In the genomic region with DNA sequence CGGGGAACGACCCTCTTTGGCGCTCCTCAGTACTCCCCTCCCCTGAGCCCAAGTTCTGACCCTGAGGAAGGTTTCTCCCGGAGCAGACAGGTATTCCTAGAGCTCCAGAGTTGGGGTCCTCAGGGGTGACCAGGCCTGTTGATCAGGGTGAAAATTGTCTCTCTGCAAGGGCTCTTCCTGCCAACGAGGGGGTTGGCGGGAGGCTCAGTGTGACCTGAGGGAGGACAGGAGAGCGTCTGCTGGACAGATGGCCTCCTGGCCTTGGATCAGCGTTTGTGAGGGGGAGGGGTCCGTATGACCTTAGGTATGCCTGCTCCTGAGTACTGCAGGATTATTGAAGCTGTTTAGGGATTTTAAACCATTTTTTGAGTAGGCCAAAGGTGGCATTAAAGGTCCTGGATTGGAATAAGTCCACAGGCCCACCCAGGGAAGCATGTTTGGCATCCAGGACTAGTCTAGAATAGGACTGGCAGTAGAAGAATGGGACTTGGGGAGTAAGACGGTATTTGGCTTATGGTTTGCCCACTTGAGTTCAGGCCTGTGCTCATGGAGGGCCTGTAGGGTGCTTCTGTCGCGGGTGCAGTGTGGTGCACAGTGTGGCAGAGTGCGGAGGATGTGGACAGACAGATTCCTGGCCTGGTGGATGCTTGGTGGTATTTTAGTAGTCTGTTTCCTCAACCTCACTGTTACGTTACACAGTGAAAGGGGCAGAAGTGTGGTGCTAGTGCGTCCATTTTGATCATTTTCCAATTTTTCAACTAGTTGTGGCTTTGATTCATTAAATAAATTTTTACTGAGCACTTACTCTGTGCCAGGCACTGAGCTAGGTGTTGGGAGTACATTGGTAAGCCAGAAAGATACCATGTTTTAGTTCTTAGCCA, we compare ENCODE assay signal across 8 cellular contexts. TPM values are rescaled to one million over a fixed set of nuclear protein-coding genes. Genes with fewer than 3 reads are reported as not detected.
DNase-seq lines count a peak whose midpoint lies in the region; ATAC-seq and TF ChIP-seq lines count a peak whose summit lies in the region.

No MANE protein-coding gene starts in this region.

- H2AFZ ChIP-seq in HCT116 (ENCODE audit: low read depth, low read length, poor library complexity, severe bottlenecking): no peak overlapping the region

- no peaks in the 10 kb centered on the region for H3K27me3 Mint-ChIP-seq in CD4-positive, CD25-positive, alpha-beta regulatory T cell
- H3K27me3 Mint-ChIP-seq in natural killer cell treated with Interleukin-12 subunit alpha and Interleukin-12 subunit beta and Interleukin-15 and Interleukin-18, amount 100 ng/mL, for 72 hours: no peaks in the 10 kb centered on the region

- intact Hi-C loops in HCT116 (cut with micrococcal nuclease): no loop called here
- intact Hi-C loops in esophagus squamous epithelium (cut with DNase I): no loop called here

- peak; percentile 36 to 44 for ATAC-seq in CD4-positive, CD25-positive, alpha-beta regulatory T cell (ENCODE audit: low read depth in 2 of 2)
- ATAC-seq in HCT116: 0 out of 2 replicates have a peak, but pooled peaks have one; percentile 6
- peak in 1 of 2 donors; percentile 59 for ATAC-seq in natural killer cell treated with Interleukin-12 subunit alpha and Interleukin-12 subunit beta and Interleukin-15 and Interleukin-18, amount 100 ng/mL, for 72 hours

- peak overlapping the region; percentile 92 to 97 (median 95) for H3K4me3 Mint-ChIP-seq in CD4-positive, CD25-positive, alpha-beta regulatory T cell
- H3K4me3 Mint-ChIP-seq in natural killer cell treated with Interleukin-12 subunit alpha and Interleukin-12 subunit beta and Interleukin-15 and Interleukin-18, amount 100 ng/mL, for 72 hours: peak overlapping the region; percentile 96

- no peaks in the 10 kb centered on the region for H3K9me3 ChIP-seq in CD4-positive, CD25-positive, alpha-beta regulatory T cell (ENCODE audit: control insufficient read depth in 2 of 2, low read length in 2 of 2)
- H3K9me3 ChIP-seq in HCT116 (ENCODE audit: control insufficient read depth in 1 of 2, insufficient read depth in 1 of 2, low read depth in 1 of 2, low read length in 2 of 2): no peaks in the 10 kb centered on the region
- no peaks in the 10 kb centered on the region for H3K9me3 ChIP-seq in esophagus squamous epithelium

- H3K9me3 Mint-ChIP-seq in CD4-positive, CD25-positive, alpha-beta regulatory T cell: no peaks in the 10 kb centered on the region
- no peaks in the 10 kb centered on the region for H3K9me3 Mint-ChIP-seq in natural killer cell treated with Interleukin-12 subunit alpha and Interleukin-12 subunit beta and Interleukin-15 and Interleukin-18, amount 100 ng/mL, for 72 hours

- WGBS in esophagus squamous epithelium, 2 donors: 10 to 13% methylated on average over 9 to 10 of the region's 15 CpGs

- no peak for TF ChIP-seq RAD21 in HCT116 (IDR thresholded peaks at IDR 0.05; ENCODE audit: low read depth)

- peak overlapping the region; percentile 87 for H3K9ac ChIP-seq in HCT116 (ENCODE audit: low read length)

- peak; percentile 11 to 82 (median 42) for DNase-seq in CD4-positive, CD25-positive, alpha-beta regulatory T cell
- DNase-seq in HCT116 (ENCODE audit: low read depth, low spot score) (no peak), NOMO-1 treated with DMSO at 0.1 percent for 48 hours (lab: John Stamatoyannopoulos, UW; ENCODE audit: unreplicated experiment) (peak; percentile 60), activated T-cell treated with anti-CD3 and anti-CD28 coated beads for 48 hours (ENCODE audit: low read depth) (peak; percentile 33), esophagus squamous epithelium (lab: John Stamatoyannopoulos, UW) (no peak), epidermal melanocyte (ENCODE audit: insufficient read length, low spot score) (no peak), GM10248 (ENCODE audit: extremely low spot score) (no peak)
- peak; percentile 73 for DNase-seq in natural killer cell treated with Interleukin-12 subunit alpha and Interleukin-12 subunit beta and Interleukin-15 and Interleukin-18, amount 100 ng/mL, for 72 hours (ENCODE audit: low spot score)

- peak overlapping the region; percentile 87 for H3K4me2 ChIP-seq in HCT116 (ENCODE audit: low read length)

- no peaks in the 10 kb centered on the region for H3K27me3 ChIP-seq in CD4-positive, CD25-positive, alpha-beta regulatory T cell (ENCODE audit: control insufficient read depth, insufficient read depth, low read length)
- H3K27me3 ChIP-seq in HCT116 (ENCODE audit: insufficient read depth, low read length): no peaks in the 10 kb centered on the region
- H3K27me3 ChIP-seq in esophagus squamous epithelium: no peaks in the 10 kb centered on the region

- POLR2A ChIA-PET in HCT116 (lab: Charles Lee): no interaction called here
- POLR2A ChIA-PET in GM10248 (lab: Yijun Ruan, JAX): no interaction called here

- H3K79me2 ChIP-seq in HCT116 (ENCODE audit: insufficient read depth, low read length): peaks cover 56% of the 10 kb centered on the region

- H3K27ac ChIP-seq in CD4-positive, CD25-positive, alpha-beta regulatory T cell (ENCODE audit: insufficient read depth, low read length, poor library complexity, severe bottlenecking): peak overlapping the region; percentile 65
- H3K27ac ChIP-seq in HCT116 (ENCODE audit: low read depth, low read length): peak overlapping the region; percentile 91
- H3K27ac ChIP-seq in esophagus squamous epithelium: peak overlapping the region; percentile 98 to 100 (median 100)

- BruUV-seq in HCT116 (replicated peaks; lab: Mats Ljungman, UMichigan): TSS peak; percentile 51

- CTCF ChIA-PET in HCT116 (lab: Charles Lee): no interaction called here
- CTCF ChIA-PET in GM10248 (lab: Yijun Ruan, JAX): interaction anchor here (0.7 to 1.9 kb wide), 3 partner anchors 18 to 161 kb away, joined by 3 to 5 read pairs (median 5); no protein-coding TSS in a partner anchor

- H3K36me3 Mint-ChIP-seq in CD4-positive, CD25-positive, alpha-beta regulatory T cell: peaks cover 8% of the 10 kb centered on the region
- peaks cover 6% of the 10 kb centered on the region for H3K36me3 Mint-ChIP-seq in natural killer cell treated with Interleukin-12 subunit alpha and Interleukin-12 subunit beta and Interleukin-15 and Interleukin-18, amount 100 ng/mL, for 72 hours

- peaks cover 36 to 77% (median 61%) of the 10 kb centered on the region in 4 donors for H3K4me1 Mint-ChIP-seq in CD4-positive, CD25-positive, alpha-beta regulatory T cell
- peaks cover 46 to 55% of the 10 kb centered on the region in 2 donors for H3K4me1 Mint-ChIP-seq in natural killer cell treated with Interleukin-12 subunit alpha and Interleukin-12 subunit beta and Interleukin-15 and Interleukin-18, amount 100 ng/mL, for 72 hours (ENCODE audit: low read depth in 2 of 2)

- peaks cover 55% of the 10 kb centered on the region for H3K4me1 ChIP-seq in CD4-positive, CD25-positive, alpha-beta regulatory T cell (ENCODE audit: control insufficient read depth, insufficient read depth, low read length, poor library complexity, severe bottlenecking)
- H3K4me1 ChIP-seq in HCT116 (ENCODE audit: control insufficient read depth in 1 of 2, insufficient read depth in 2 of 2, low read length in 2 of 2) (peaks cover 4 to 29% of the 10 kb centered on the region in 2 experiments; a peak in 3 of 4 replicates), esophagus squamous epithelium (peaks cover 23 to 77% (median 27%) of the 10 kb centered on the region in 3 donors)

- H3K36me3 ChIP-seq in CD4-positive, CD25-positive, alpha-beta regulatory T cell (ENCODE audit: control insufficient read depth, insufficient read depth, low read length): peaks cover 4% of the 10 kb centered on the region
- H3K36me3 ChIP-seq in HCT116 (ENCODE audit: control insufficient read depth in 1 of 2, insufficient read depth in 2 of 2, low read length in 2 of 2) (no peaks in the 10 kb centered on the region), esophagus squamous epithelium (no peaks in the 10 kb centered on the region)

- peak overlapping the region; percentile 91 for H3K4me3 ChIP-seq in CD4-positive, CD25-positive, alpha-beta regulatory T cell (ENCODE audit: low read depth, low read length)
- peak overlapping the region; percentile 98 for H3K4me3 ChIP-seq in HCT116 (replicated peaks in 1 of 2; ENCODE audit: low read depth in 1 of 2, low read length in 2 of 2)
- H3K4me3 ChIP-seq in esophagus squamous epithelium: peak overlapping the region; percentile 67 to 94 (median 83)

- H4K20me1 ChIP-seq in HCT116 (ENCODE audit: insufficient read depth): peaks cover 4% of the 10 kb centered on the region; the same call in 1 of the 2 replicates

- RAD21 ChIA-PET in HCT116 (lab: Charles Lee; ENCODE audit: low non-redundant PET in 1 of 2, low total read pairs in 2 of 2, uncharacterized antibody in 2 of 2, unreplicated experiment in 2 of 2): no interaction called here

- H3K27ac Mint-ChIP-seq in CD4-positive, CD25-positive, alpha-beta regulatory T cell: peak overlapping the region; percentile 94 to 96 (median 94)
- H3K27ac Mint-ChIP-seq in natural killer cell treated with Interleukin-12 subunit alpha and Interleukin-12 subunit beta and Interleukin-15 and Interleukin-18, amount 100 ng/mL, for 72 hours: peak overlapping the region; percentile 92 to 93

- TF ChIP-seq POLR2A in HCT116 (IDR thresholded peaks at IDR 0.05; ENCODE audit: borderline replicate concordance, extremely low read depth, insufficient read depth, insufficient read length) (no peak), esophagus squamous epithelium (IDR thresholded peaks at IDR 0.05) (no peak)

- no peaks in the 10 kb centered on the region for H3K9me2 ChIP-seq in HCT116 (ENCODE audit: insufficient read depth)

- TF ChIP-seq CTCF in HCT116 (IDR thresholded peaks at IDR 0.05 in 2 of 3, conservative IDR thresholded peaks at IDR 0.05 in 1 of 3; ENCODE audit: borderline replicate concordance in 1 of 3, insufficient read depth in 1 of 3, low read depth in 2 of 3, low read length in 2 of 3) (no peak), esophagus squamous epithelium (IDR thresholded peaks at IDR 0.05) (peak in 1 of 6 experiments; percentile 34), GM10248 (IDR thresholded peaks at IDR 0.05; ENCODE audit: control extremely low read depth, extremely low read depth, low read depth, missing control alignments) (no peak)

TF ChIP-seq in HCT116, 20 proteins besides CTCF, POLR2A, EP300 and RAD21 (continues in another document):
- TF ChIP-seq CEBPB (IDR thresholded peaks at IDR 0.05; ENCODE audit: low read depth): no peak

RNA-seq across cellular contexts. Expression of a gene that starts 1.0 kb away (rescaled TPM):
- 39.8 TPM for total RNA-seq in CD4-positive, CD25-positive, alpha-beta regulatory T cell
- 1 to 10 TPM; 3.8 to 4.3 (median 4.2) TPM for polyA plus RNA-seq in CD4-positive, CD25-positive, alpha-beta regulatory T cell
- total RNA-seq in HCT116 (2021; ENCODE audit: unreplicated experiment) (26.4 TPM), esophagus squamous epithelium (10 to 100 TPM in 3 of 4 donors, 1 to 10 TPM in 1; 8.0 to 12.2 (median 10.3) TPM)
- 18.0 and 18.9 TPM in 2 replicates for polyA plus RNA-seq in HCT116 (2012)
- total RNA-seq in natural killer cell treated with Interleukin-12 subunit alpha and Interleukin-12 subunit beta and Interleukin-15 and Interleukin-18, amount 100 ng/mL, for 72 hours: 10 to 100 TPM; 23.7 to 41.3 TPM

RNA-seq across cellular contexts. Expression of a gene that starts 33.4 kb away (rescaled TPM):
- total RNA-seq in CD4-positive, CD25-positive, alpha-beta regulatory T cell: 72.9 TPM
- polyA plus RNA-seq in CD4-positive, CD25-positive, alpha-beta regulatory T cell: 100 to 1,000 TPM; 152 to 186 (median 163) TPM
- total RNA-seq in HCT116 (2021; ENCODE audit: unreplicated experiment) (175 TPM), esophagus squamous epithelium (100 to 1,000 TPM in 1 of 4 donors, 10 to 100 TPM in 3; 54.1 to 103 (median 72.8) TPM)
- polyA plus RNA-seq in HCT116 (2012): 103 and 124 TPM in 2 replicates
- 100 to 1,000 TPM in 1 of 2 donors, 10 to 100 TPM in 1; 73.0 to 114 TPM for total RNA-seq in natural killer cell treated with Interleukin-12 subunit alpha and Interleukin-12 subunit beta and Interleukin-15 and Interleukin-18, amount 100 ng/mL, for 72 hours

Comparison
In these comparisons a context has a peak if more than half of its experiments do, and no peak if none do; other contexts are left out.
1. DNase-seq: peak in CD4-positive, CD25-positive, alpha-beta regulatory T cell (3 of 3), NOMO-1 treated with DMSO at 0.1 percent for 48 hours (single experiment), activated T-cell treated with anti-CD3 and anti-CD28 coated beads for 48 hours (single experiment) and natural killer cell treated with Interleukin-12 subunit alpha and Interleukin-12 subunit beta and Interleukin-15 and Interleukin-18, amount 100 ng/mL, for 72 hours (single experiment); none in HCT116 (single experiment), esophagus squamous epithelium (single experiment), epidermal melanocyte (single experiment) and GM10248 (single experiment).
2. Peak in every context shown above with its lines, with median percentiles within 50 percentile points of each other: H3K27ac ChIP-seq and H3K4me3 ChIP-seq.